10 cellular contexts compared by ENCODE assay signal in genomic region chr12:65603428-65604351, GRCh38.
DNase-seq lines count a peak whose midpoint lies in the region; ATAC-seq, FAIRE-seq and TF ChIP-seq lines count a peak whose summit lies in the region.
"Had no signal": no experiment of that assay in that cellular context is flagged by ENCODE, and none has a peak within 500 bp of the region (broad histone marks: within the 10 kb centered on the region; RNA-seq: fewer than 3 reads in every experiment).

No MANE protein-coding gene starts in this region.

- TF ChIP-seq CTCF in fibroblast of the aortic adventitia (IDR thresholded peaks at IDR 0.05; ENCODE audit: insufficient read depth, low read length) = no peak
- no peak for TF ChIP-seq CTCF in kidney (IDR thresholded peaks at IDR 0.05; ENCODE audit: borderline replicate concordance, extremely low read depth, insufficient read depth)

- no peak for FAIRE-seq in kidney (lab: Jason Lieb, UNC)

- H3K27ac ChIP-seq in kidney (ENCODE audit: low read depth in 2 of 2, low read length in 2 of 2) = no peak overlapping the region

- no peak overlapping the region for H3K4me3 Mint-ChIP-seq in T-cell
- H3K4me3 Mint-ChIP-seq: activated naive CD8-positive, alpha-beta T cell; neural crest cell had no signal

- H3K9me3 ChIP-seq in kidney (ENCODE audit: control insufficient read depth in 1 of 2, low read length in 2 of 2) = no peaks in the 10 kb centered on the region

- H3K9me3 Mint-ChIP-seq in T-cell = no peaks in the 10 kb centered on the region

- in situ Hi-C loops in SK-MEL-5 (cut with HindIII; ENCODE audit: low pct_unique_long_range_greater_than_20kb, low sequenced_read_pairs) = no loop called here

- H3K36me3 ChIP-seq in kidney (ENCODE audit: control insufficient read depth in 1 of 2, insufficient read depth in 2 of 2, low read length in 2 of 2) = no peaks in the 10 kb centered on the region

- ATAC-seq in T-cell (replicated peaks in 1 of 4) = no peak
- no peak for ATAC-seq in GM21515 (IDR thresholded peaks at IDR 0.05; ENCODE audit: unreplicated experiment)

- H3K4me1 Mint-ChIP-seq in T-cell = no peaks in the 10 kb centered on the region

- DNase-seq in EH (ENCODE audit: low read depth) (peak; percentile 96), SK-MEL-5 (ENCODE audit: low read depth, low spot score) (peak; percentile 64), fibroblast of the aortic adventitia (ENCODE audit: low read depth) (peak; percentile 98), pons (ENCODE audit: low spot score) (peak; percentile 8), T-helper 2 cell (no peak), kidney (no peak), T-cell (no peak)

- intact Hi-C loops in kidney (cut with DNase I) = no loop called here

- H3K9ac ChIP-seq in kidney (ENCODE audit: low read length in 2 of 2) = no peak overlapping the region

- no peak overlapping the region for H3K27ac Mint-ChIP-seq in T-cell
- H3K27ac Mint-ChIP-seq: activated naive CD8-positive, alpha-beta T cell had no signal

- CTCF ChIA-PET in T-cell (lab: Charles Lee) = no interaction called here

- H3K27me3 Mint-ChIP-seq in T-cell = peaks cover 9 to 15% of the 10 kb centered on the region in 2 donors

- peaks cover 0 to 3% of the 10 kb centered on the region in 2 donors for H3K4me1 ChIP-seq in kidney (ENCODE audit: control insufficient read depth in 1 of 2, insufficient read depth in 1 of 2, low read depth in 1 of 2, low read length in 2 of 2)

- H3K4me3 ChIP-seq in fibroblast of the aortic adventitia (ENCODE audit: low read depth, low read length) (peak overlapping the region; percentile 45), kidney (ENCODE audit: low read length in 2 of 2) (no peak overlapping the region)

- H3K36me3 Mint-ChIP-seq in T-cell = no peaks in the 10 kb centered on the region
- H3K36me3 Mint-ChIP-seq: activated naive CD8-positive, alpha-beta T cell had no signal

- POLR2A ChIA-PET in T-cell (lab: Charles Lee) = interaction anchor here in 1 of 2 donors (0.6 kb wide), 1 partner anchor 585 kb away, joined by 10 read pairs; the partner anchor contains the start of gene IRAK3

Comparison
In these comparisons a context has a peak if more than half of its experiments do, and no peak if none do; other contexts are left out.
1. DNase-seq: peak in EH (single experiment), SK-MEL-5 (single experiment), fibroblast of the aortic adventitia (single experiment) and pons (single experiment); none in T-helper 2 cell (0 of 5), kidney (single experiment) and T-cell (0 of 34).